In genomic region chr10:79799337-79799736, GRCh38 we compare ENCODE assay signal across 8 cellular contexts.
DNase-seq lines count a peak whose midpoint lies in the region; ATAC-seq lines count a peak whose summit lies in the region.
"Not testable (repeated sequence)": the region's sequence is repeated elsewhere in the genome, so short reads cannot be mapped to it uniquely, and the experiment has no call there.

No MANE protein-coding gene starts in this region.

- H3K27ac Mint-ChIP-seq in activated naive CD4-positive, alpha-beta T cell treated with anti-CD3 and anti-CD28 coated beads, Interleukin-2, amount 50 U/mL, for 24 hours, result peak overlapping the region; percentile 8
- H3K27ac Mint-ChIP-seq in stimulated activated effector memory CD8-positive, alpha-beta T cell treated with anti-CD3 and anti-CD28 coated beads, Interleukin-12 subunit alpha, Interleukin-12 subunit beta, amount 100 ng/mL, for 72 hours, result peak overlapping the region; percentile 63

- H3K36me3 Mint-ChIP-seq in activated naive CD4-positive, alpha-beta T cell treated with anti-CD3 and anti-CD28 coated beads, Interleukin-2, amount 50 U/mL, for 24 hours, result not testable (repeated sequence)
- H3K36me3 Mint-ChIP-seq in stimulated activated effector memory CD8-positive, alpha-beta T cell treated with anti-CD3 and anti-CD28 coated beads, Interleukin-12 subunit alpha, Interleukin-12 subunit beta, amount 100 ng/mL, for 72 hours, result peaks cover 27% of the 10 kb centered on the region

- not testable (repeated sequence) for H3K4me1 Mint-ChIP-seq in activated naive CD4-positive, alpha-beta T cell treated with anti-CD3 and anti-CD28 coated beads, Interleukin-2, amount 50 U/mL, for 24 hours; stimulated activated effector memory CD8-positive, alpha-beta T cell treated with anti-CD3 and anti-CD28 coated beads, Interleukin-12 subunit alpha, Interleukin-12 subunit beta, amount 100 ng/mL, for 72 hours

- ATAC-seq in GM18519 (IDR thresholded peaks at IDR 0.05; ENCODE audit: low FRiP score, unreplicated experiment) (peak; percentile 89), GM19351 (IDR thresholded peaks at IDR 0.05; ENCODE audit: unreplicated experiment) (peak; percentile 93), GM21723 (IDR thresholded peaks at IDR 0.05; ENCODE audit: unreplicated experiment) (peak; percentile 80), HG02884 (IDR thresholded peaks at IDR 0.05; ENCODE audit: unreplicated experiment) (peak; percentile 84), HG03378 (IDR thresholded peaks at IDR 0.05; ENCODE audit: unreplicated experiment) (peak; percentile 89)
- ATAC-seq in activated CD4-positive, CD25-positive, alpha-beta regulatory T cell treated with anti-CD3 and anti-CD28 coated beads, Interleukin-2, amount 50 U/mL, for 24 hours, result peak; percentile 60 to 64
- peak; percentile 98 for ATAC-seq in stimulated activated effector memory CD8-positive, alpha-beta T cell treated with anti-CD3 and anti-CD28 coated beads, Interleukin-12 subunit alpha, Interleukin-12 subunit beta, amount 100 ng/mL, for 72 hours

- H3K9me3 Mint-ChIP-seq in activated naive CD4-positive, alpha-beta T cell treated with anti-CD3 and anti-CD28 coated beads, Interleukin-2, amount 50 U/mL, for 24 hours; stimulated activated effector memory CD8-positive, alpha-beta T cell treated with anti-CD3 and anti-CD28 coated beads, Interleukin-12 subunit alpha, Interleukin-12 subunit beta, amount 100 ng/mL, for 72 hours: not testable (repeated sequence)

- H3K4me3 Mint-ChIP-seq in activated naive CD4-positive, alpha-beta T cell treated with anti-CD3 and anti-CD28 coated beads, Interleukin-2, amount 50 U/mL, for 24 hours, result not testable (repeated sequence)
- H3K4me3 Mint-ChIP-seq in stimulated activated effector memory CD8-positive, alpha-beta T cell treated with anti-CD3 and anti-CD28 coated beads, Interleukin-12 subunit alpha, Interleukin-12 subunit beta, amount 100 ng/mL, for 72 hours, result peak overlapping the region; percentile 21

- H3K27me3 Mint-ChIP-seq in activated naive CD4-positive, alpha-beta T cell treated with anti-CD3 and anti-CD28 coated beads, Interleukin-2, amount 50 U/mL, for 24 hours, result not testable (repeated sequence)

- DNase-seq in stimulated activated effector memory CD8-positive, alpha-beta T cell treated with anti-CD3 and anti-CD28 coated beads, Interleukin-12 subunit alpha, Interleukin-12 subunit beta, amount 100 ng/mL, for 72 hours (ENCODE audit: low spot score in 2 of 2), result not testable (repeated sequence)
